13 cellular contexts compared by ENCODE assay signal in the genomic region with DNA sequence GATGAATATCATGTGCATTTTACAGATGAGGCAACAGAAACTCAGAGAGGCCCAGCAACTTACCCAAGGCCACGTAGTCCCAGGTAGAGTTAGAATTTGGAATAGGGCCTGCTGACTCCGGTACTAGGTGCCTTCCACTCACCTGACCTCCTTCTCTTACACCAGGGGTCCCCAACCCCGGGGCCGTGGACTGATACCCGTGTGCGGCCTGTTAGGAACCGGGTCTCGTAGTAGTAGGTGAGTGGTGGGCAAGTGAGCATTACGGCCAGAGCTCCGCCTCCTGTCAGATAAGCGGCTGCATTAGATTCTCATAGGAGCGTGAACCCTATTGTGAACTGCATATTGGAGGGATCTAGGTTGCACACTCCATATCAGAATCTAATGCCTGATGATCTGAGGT.
A peak's percentile ranks its signal among the peaks of the same experiment; 100 is the strongest.
DNase-seq lines count a peak whose midpoint lies in the region; ATAC-seq and TF ChIP-seq lines count a peak whose summit lies in the region.
"Had no signal": no experiment of that assay in that cellular context is flagged by ENCODE, and none has a peak within 500 bp of the region (broad histone marks: within the 10 kb centered on the region; RNA-seq: fewer than 3 reads in every experiment).

No MANE protein-coding gene starts in this region.

- no peak overlapping the region for H2AFZ ChIP-seq in PC-3 (ENCODE audit: low read length)
- H2AFZ ChIP-seq in fibroblast of lung (ENCODE audit: low read length), result no peak overlapping the region
- H2AFZ ChIP-seq in smooth muscle cell (ENCODE audit: low read depth), result no peak overlapping the region

- CTCF ChIA-PET in PC-3 (lab: Charles Lee), result no interaction called here

- no peaks in the 10 kb centered on the region for H4K20me1 ChIP-seq in PC-3 (ENCODE audit: low read length)
- no peaks in the 10 kb centered on the region for H4K20me1 ChIP-seq in fibroblast of lung (ENCODE audit: control insufficient read depth, extremely low read depth, insufficient read depth, low read length)
- H4K20me1 ChIP-seq in smooth muscle cell (ENCODE audit: low read depth), result peaks cover 16% of the 10 kb centered on the region

- H3K9ac ChIP-seq in PC-3 (ENCODE audit: low read length) (no peak overlapping the region), fibroblast of lung (ENCODE audit: insufficient read depth, low read length) (no peak overlapping the region), smooth muscle cell (ENCODE audit: low read depth) (peak overlapping the region; percentile 35)

- POLR2A ChIA-PET in PC-3 (lab: Charles Lee; ENCODE audit: unreplicated experiment), result no interaction called here

- peaks cover 84% of the 10 kb centered on the region for H3K79me2 ChIP-seq in PC-3 (ENCODE audit: low read length)
- H3K79me2 ChIP-seq in fibroblast of lung (ENCODE audit: control insufficient read depth, insufficient read depth, low read length), result peaks cover 92% of the 10 kb centered on the region
- peaks cover 82% of the 10 kb centered on the region for H3K79me2 ChIP-seq in smooth muscle cell (ENCODE audit: low read depth)

- ATAC-seq in CD4-positive, CD25-positive, alpha-beta regulatory T cell (ENCODE audit: low read depth in 2 of 2), result no peak
- ATAC-seq in PC-3, result no peak
- ATAC-seq: left colon had no signal

- no peak for DNase-seq in CD4-positive, CD25-positive, alpha-beta regulatory T cell
- DNase-seq in PC-3 (no peak), fibroblast of lung (ENCODE audit: low read depth in 2 of 2) (no peak), smooth muscle cell (lab: John Stamatoyannopoulos, UW; ENCODE audit: unreplicated experiment) (no peak), inferior parietal cortex (ENCODE audit: extremely low spot score) (no peak), NCI-H2196 (lab: John Stamatoyannopoulos, UW; ENCODE audit: unreplicated experiment) (no peak)
- DNase-seq in activated CD8-positive, alpha-beta memory T cell treated with anti-CD3 and anti-CD28 coated beads, Interleukin-2, amount 50 U/mL, for 4 hours, result no peak
- DNase-seq: activated effector memory CD4-positive, alpha-beta T cell treated with Interleukin-2 at 50 U/mL for 16 hours; anterior cingulate cortex; DND-41; NCI-H1417 treated with DMSO at 0.1 percent for 48 hours; WERI-Rb-1 had no signal

- no peak for TF ChIP-seq CTCF in PC-3 (conservative IDR thresholded peaks at IDR 0.05; ENCODE audit: low read depth, low read length)
- TF ChIP-seq CTCF in fibroblast of lung (conservative IDR thresholded peaks at IDR 0.05 in 1 of 2, IDR thresholded peaks at IDR 0.05 in 1 of 2; ENCODE audit: low read depth in 1 of 2, low read length in 2 of 2), result no peak
- TF ChIP-seq CTCF in smooth muscle cell (IDR thresholded peaks at IDR 0.05; ENCODE audit: borderline replicate concordance, insufficient read depth, poor library complexity, severe bottlenecking), result no peak

- no peaks in the 10 kb centered on the region for H3K9me3 Mint-ChIP-seq in CD4-positive, CD25-positive, alpha-beta regulatory T cell

- no peaks in the 10 kb centered on the region for H3K9me3 ChIP-seq in CD4-positive, CD25-positive, alpha-beta regulatory T cell (ENCODE audit: control insufficient read depth in 2 of 2, low read length in 2 of 2)
- no peaks in the 10 kb centered on the region for H3K9me3 ChIP-seq in PC-3 (ENCODE audit: low read length)
- H3K9me3 ChIP-seq in fibroblast of lung (ENCODE audit: control insufficient read depth, insufficient read depth, low read depth, low read length), result no peaks in the 10 kb centered on the region
- no peaks in the 10 kb centered on the region for H3K9me3 ChIP-seq in smooth muscle cell (replicated peaks; ENCODE audit: low read depth)

- H3K27me3 ChIP-seq in CD4-positive, CD25-positive, alpha-beta regulatory T cell (ENCODE audit: control insufficient read depth, insufficient read depth, low read length), result no peaks in the 10 kb centered on the region
- H3K27me3 ChIP-seq in PC-3 (ENCODE audit: low read length) (no peaks in the 10 kb centered on the region), fibroblast of lung (ENCODE audit: control insufficient read depth, insufficient read depth, low read length) (no peaks in the 10 kb centered on the region), smooth muscle cell (ENCODE audit: low read depth) (no peaks in the 10 kb centered on the region)

- peaks cover 6% of the 10 kb centered on the region for H3K36me3 ChIP-seq in CD4-positive, CD25-positive, alpha-beta regulatory T cell (ENCODE audit: control insufficient read depth, insufficient read depth, low read length)
- peaks cover 36% of the 10 kb centered on the region for H3K36me3 ChIP-seq in PC-3 (ENCODE audit: low read depth, low read length)
- H3K36me3 ChIP-seq in fibroblast of lung (ENCODE audit: control insufficient read depth, insufficient read depth, low read length), result peaks cover 33% of the 10 kb centered on the region
- H3K36me3 ChIP-seq in smooth muscle cell (ENCODE audit: low read depth), result no peaks in the 10 kb centered on the region
- H3K36me3 ChIP-seq: WERI-Rb-1 had no signal

- WGBS in smooth muscle cell (ENCODE audit: low lambda C conversion rate), result 88% methylated on average over 12 of the region's 12 CpGs

- H3K9me2 ChIP-seq in PC-3 (replicated peaks; ENCODE audit: low read length), result no peaks in the 10 kb centered on the region

- H3F3A ChIP-seq in PC-3 (ENCODE audit: low read length, unreplicated experiment), result peaks cover 10% of the 10 kb centered on the region
- peaks cover 20% of the 10 kb centered on the region for H3F3A ChIP-seq in smooth muscle cell (ENCODE audit: low read depth)

- BruUV-seq in PC-3 (replicated peaks; lab: Mats Ljungman, UMichigan), result no TSS peak

- H3K27me3 Mint-ChIP-seq in CD4-positive, CD25-positive, alpha-beta regulatory T cell, result no peaks in the 10 kb centered on the region

- H3K4me3 ChIP-seq in CD4-positive, CD25-positive, alpha-beta regulatory T cell (ENCODE audit: low read depth, low read length), result no peak overlapping the region
- no peak overlapping the region for H3K4me3 ChIP-seq in PC-3 (ENCODE audit: low read length)
- H3K4me3 ChIP-seq in fibroblast of lung (replicated peaks in 1 of 4; ENCODE audit: control extremely low read depth in 1 of 4, insufficient read depth in 1 of 4, low read depth in 3 of 4, low read length in 4 of 4), result no peak overlapping the region
- H3K4me3 ChIP-seq in smooth muscle cell, result no peak overlapping the region

- peak overlapping the region; percentile 53 to 99 (median 92) for H3K27ac Mint-ChIP-seq in CD4-positive, CD25-positive, alpha-beta regulatory T cell

- intact Hi-C loops in PC-3 (cut with micrococcal nuclease), result no loop called here

- peaks cover 60% of the 10 kb centered on the region for H3K4me1 ChIP-seq in CD4-positive, CD25-positive, alpha-beta regulatory T cell (ENCODE audit: control insufficient read depth, insufficient read depth, low read length, poor library complexity, severe bottlenecking)
- H3K4me1 ChIP-seq in PC-3 (ENCODE audit: insufficient read depth, low read length) (peaks cover 64% of the 10 kb centered on the region), fibroblast of lung (ENCODE audit: control insufficient read depth, extremely low read depth, insufficient read depth, low read length) (peaks cover 87% of the 10 kb centered on the region), smooth muscle cell (ENCODE audit: low read depth) (peaks cover 39% of the 10 kb centered on the region)

- peaks cover 6% of the 10 kb centered on the region for H3K36me3 Mint-ChIP-seq in CD4-positive, CD25-positive, alpha-beta regulatory T cell

- no peak overlapping the region for H3K27ac ChIP-seq in CD4-positive, CD25-positive, alpha-beta regulatory T cell (ENCODE audit: insufficient read depth, low read length, poor library complexity, severe bottlenecking)
- H3K27ac ChIP-seq in PC-3 (ENCODE audit: low read length) (peak overlapping the region; percentile 100), fibroblast of lung (ENCODE audit: insufficient read depth, low read length) (peak overlapping the region; percentile 88), smooth muscle cell (ENCODE audit: low read depth) (peak overlapping the region; percentile 67)
- H3K27ac ChIP-seq: WERI-Rb-1 had no signal

- H3K4me1 Mint-ChIP-seq in CD4-positive, CD25-positive, alpha-beta regulatory T cell, result peaks cover 31 to 94% (median 71%) of the 10 kb centered on the region in 4 donors

- H3K4me3 Mint-ChIP-seq in CD4-positive, CD25-positive, alpha-beta regulatory T cell, result no peak overlapping the region

- no peak overlapping the region for H3K4me2 ChIP-seq in PC-3 (ENCODE audit: low read length)
- H3K4me2 ChIP-seq in fibroblast of lung (ENCODE audit: extremely low read depth, insufficient read depth, low read length), result no peak overlapping the region
- H3K4me2 ChIP-seq in smooth muscle cell, result peak overlapping the region; percentile 72
